In the genomic region with DNA sequence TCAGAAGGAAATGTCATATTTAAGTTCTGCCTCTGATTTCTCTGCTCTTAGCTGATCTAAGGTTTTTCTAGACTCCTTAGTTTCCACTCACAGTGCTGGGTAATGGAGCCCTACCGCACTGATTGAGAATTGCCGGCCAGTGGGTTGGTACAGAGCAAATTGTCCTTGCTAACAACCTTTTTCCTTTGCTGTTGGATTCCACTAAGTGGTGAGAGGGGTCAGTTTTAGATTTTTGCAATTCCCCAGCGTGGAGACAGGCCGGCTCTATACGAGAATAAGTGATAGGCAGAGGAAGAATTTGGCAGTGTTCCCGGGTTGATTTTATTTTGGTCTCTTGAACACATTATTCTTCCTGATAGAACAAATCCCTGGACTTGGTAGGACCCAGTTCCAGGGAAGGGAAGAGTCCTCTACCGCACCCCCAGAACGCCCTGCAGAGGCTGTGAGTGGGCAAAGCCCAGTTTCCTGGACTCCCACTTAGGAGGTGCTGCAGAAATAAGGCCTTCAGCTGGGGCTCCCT, we compare ENCODE assay signal across 8 cellular contexts. TPM values are rescaled to one million over a fixed set of nuclear protein-coding genes. Genes with fewer than 3 reads are reported as not detected.
DNase-seq lines count a peak whose midpoint lies in the region; ATAC-seq, FAIRE-seq and TF ChIP-seq lines count a peak whose summit lies in the region.

No MANE protein-coding gene starts in this region.

- H3K4me1 ChIP-seq in HepG2 (ENCODE audit: insufficient read depth, low read length): peaks cover 41% of the 10 kb centered on the region

- H3K79me2 ChIP-seq in HepG2 (ENCODE audit: insufficient read depth, low read length): peaks cover 2% of the 10 kb centered on the region

- TF ChIP-seq EP300 in HepG2 (IDR thresholded peaks at IDR 0.05; ENCODE audit: low read depth in 2 of 2, low read length in 2 of 2): no peak
- TF ChIP-seq EP300 in HepG2 (CRISPR knock-in tag; IDR thresholded peaks at IDR 0.05; ENCODE audit: borderline replicate concordance): no peak

- CTCF ChIA-PET in activated naive CD4-positive, alpha-beta T cell treated with anti-CD3 and anti-CD28 coated beads, Interleukin-2, amount 10 ng/mL, durations not matched to agents 7 days and 5 days (lab: Charles Lee): interaction anchor here (1.3 kb wide), 1 partner anchor 1301 kb away, joined by 3 read pairs; no protein-coding TSS in a partner anchor
- CTCF ChIA-PET in HepG2 (lab: Yijun Ruan, JAX; ENCODE audit: low intra/inter-chr PET ratio, low total read pairs): no interaction called here

- H3K27me3 Mint-ChIP-seq in activated naive CD4-positive, alpha-beta T cell treated with anti-CD3 and anti-CD28 coated beads, Interleukin-2, amount 10 ng/mL, durations not matched to agents 7 days and 5 days: peaks cover 66% of the 10 kb centered on the region
- peaks cover 40 to 67% of the 10 kb centered on the region in 2 donors for H3K27me3 Mint-ChIP-seq in effector memory CD8-positive, alpha-beta T cell

- H3K4me1 Mint-ChIP-seq in activated naive CD4-positive, alpha-beta T cell treated with anti-CD3 and anti-CD28 coated beads, Interleukin-2, amount 10 ng/mL, durations not matched to agents 7 days and 5 days: peaks cover 19% of the 10 kb centered on the region
- H3K4me1 Mint-ChIP-seq in effector memory CD8-positive, alpha-beta T cell (ENCODE audit: low read depth in 2 of 2): peaks cover 11 to 12% of the 10 kb centered on the region in 2 donors

- peaks cover 3 to 44% of the 10 kb centered on the region in 2 experiments; a peak in 4 of 5 replicates for H3K27me3 ChIP-seq in HepG2 (ENCODE audit: control insufficient read depth in 1 of 2, insufficient read depth in 2 of 2, low read length in 2 of 2)

- H3K9ac ChIP-seq in HepG2 (ENCODE audit: insufficient read depth, low read depth, low read length): no peak overlapping the region

- TF ChIP-seq POLR2A in HepG2 (IDR thresholded peaks at IDR 0.05; ENCODE audit: insufficient read depth in 1 of 2, low read depth in 2 of 2, low read length in 2 of 2): no peak

- H3K27ac Mint-ChIP-seq in activated naive CD4-positive, alpha-beta T cell treated with anti-CD3 and anti-CD28 coated beads, Interleukin-2, amount 10 ng/mL, durations not matched to agents 7 days and 5 days: no peak overlapping the region
- H3K27ac Mint-ChIP-seq in activated naive CD4-positive, alpha-beta T cell treated with anti-CD3 and anti-CD28 coated beads, Interleukin-2, amount 50 U/mL, for 72 hours: no peak overlapping the region
- no peak overlapping the region for H3K27ac Mint-ChIP-seq in effector memory CD8-positive, alpha-beta T cell

- peak overlapping the region; percentile 88 to 89 for H3K4me3 ChIP-seq in cardiac fibroblast (replicated peaks in 1 of 2; ENCODE audit: low read depth in 2 of 2, low read length in 2 of 2)
- peak overlapping the region; percentile 27 to 81 (median 66); a peak in 4 of 6 replicates for H3K4me3 ChIP-seq in HepG2 (replicated peaks in 1 of 3; ENCODE audit: insufficient read depth in 1 of 3, low read depth in 2 of 3, low read length in 3 of 3)

- no peak for ATAC-seq in activated naive CD4-positive, alpha-beta T cell treated with anti-CD3 and anti-CD28 coated beads, Interleukin-2, amount 50 U/mL, for 72 hours
- peak; percentile 12; the same call in 1 of the 3 replicates for ATAC-seq in HepG2
- no peak for ATAC-seq in effector memory CD8-positive, alpha-beta T cell (replicated peaks)

- H3K4me2 ChIP-seq in HepG2 (ENCODE audit: low read depth, low read length): peak overlapping the region; percentile 96

- H2AFZ ChIP-seq in HepG2 (ENCODE audit: low read length): no peak overlapping the region

- no TSS peak for BruUV-seq in HepG2 (replicated peaks; lab: Mats Ljungman, UMichigan)

- in situ Hi-C loops in HepG2 (cut with HindIII; ENCODE audit: extremely low pct_ligation_motif_present, low pct_unique_long_range_greater_than_20kb): loop anchor here (10.0 to 25.0 kb wide), 3 partner anchors 787 to 1300 kb away; no protein-coding TSS in a partner anchor
- in situ Hi-C loops in GM13976 (cut with MboI; ENCODE audit: low sequenced_read_pairs, unreplicated experiment): no loop called here

- WGBS in HepG2 (ENCODE audit: low lambda C conversion rate): 18% methylated on average over 7 of the region's 8 CpGs

- no peaks in the 10 kb centered on the region for H3K9me3 Mint-ChIP-seq in activated naive CD4-positive, alpha-beta T cell treated with anti-CD3 and anti-CD28 coated beads, Interleukin-2, amount 10 ng/mL, durations not matched to agents 7 days and 5 days
- no peaks in the 10 kb centered on the region for H3K9me3 Mint-ChIP-seq in activated naive CD4-positive, alpha-beta T cell treated with anti-CD3 and anti-CD28 coated beads, Interleukin-2, amount 50 U/mL, for 72 hours
- no peaks in the 10 kb centered on the region for H3K9me3 Mint-ChIP-seq in effector memory CD8-positive, alpha-beta T cell

- no peaks in the 10 kb centered on the region for H3K9me3 ChIP-seq in HepG2 (ENCODE audit: low read length)

- H3K27ac ChIP-seq in HepG2 (ENCODE audit: extremely low read length, insufficient read depth, low read length): no peak overlapping the region

- no peaks in the 10 kb centered on the region for H3K36me3 ChIP-seq in HepG2 (replicated peaks in 1 of 2; ENCODE audit: control insufficient read depth in 1 of 2, insufficient read depth in 2 of 2, low read length in 2 of 2)

- FAIRE-seq in HepG2 (lab: Jason Lieb, UNC) (no peak), urothelium cell line (lab: Jason Lieb, UNC) (no peak)

- no peaks in the 10 kb centered on the region for H3K36me3 Mint-ChIP-seq in activated naive CD4-positive, alpha-beta T cell treated with anti-CD3 and anti-CD28 coated beads, Interleukin-2, amount 10 ng/mL, durations not matched to agents 7 days and 5 days
- peaks cover 0 to 5% of the 10 kb centered on the region in 2 donors for H3K36me3 Mint-ChIP-seq in activated naive CD4-positive, alpha-beta T cell treated with anti-CD3 and anti-CD28 coated beads, Interleukin-2, amount 50 U/mL, for 72 hours
- H3K36me3 Mint-ChIP-seq in effector memory CD8-positive, alpha-beta T cell (ENCODE audit: insufficient read depth): no peaks in the 10 kb centered on the region

- TF ChIP-seq CTCF in cardiac fibroblast (IDR thresholded peaks at IDR 0.05; ENCODE audit: low read depth, low read length): peak; percentile 41
- no peak for TF ChIP-seq CTCF in HepG2 (CRISPR knock-in tag; IDR thresholded peaks at IDR 0.05)
- no peak for TF ChIP-seq CTCF in GM13976 (IDR thresholded peaks at IDR 0.05; ENCODE audit: borderline replicate concordance, control extremely low read depth, extremely low read depth, insufficient read depth, missing control alignments)

- H4K20me1 ChIP-seq in HepG2 (ENCODE audit: insufficient read depth, low read length): no peaks in the 10 kb centered on the region

- POLR2A ChIA-PET in HepG2 (lab: Yijun Ruan, JAX): no interaction called here

- DNase-seq in activated naive CD4-positive, alpha-beta T cell treated with anti-CD3 and anti-CD28 coated beads, Interleukin-2, amount 10 ng/mL, durations not matched to agents 7 days and 5 days: no peak
- DNase-seq in activated naive CD4-positive, alpha-beta T cell treated with anti-CD3 and anti-CD28 coated beads, Interleukin-2, amount 50 U/mL, for 72 hours (ENCODE audit: low spot score in 2 of 2): no peak
- DNase-seq in cardiac fibroblast (ENCODE audit: low read depth in 2 of 2) (peak; percentile 78 to 92), HepG2 (ENCODE audit: low spot score) (no peak), urothelium cell line (ENCODE audit: low spot score) (peak; percentile 18), cerebellum (ENCODE audit: low spot score) (no peak), GM13976 (ENCODE audit: low spot score) (no peak)
- no peak for DNase-seq in effector memory CD8-positive, alpha-beta T cell

- no peak for TF ChIP-seq RAD21 in HepG2 (CRISPR knock-in tag; IDR thresholded peaks at IDR 0.05)

- intact Hi-C loops in HepG2 (cut with micrococcal nuclease; ENCODE audit: unreplicated experiment): loop anchor here (10.0 kb wide), 2 partner anchors 737 to 957 kb away; no protein-coding TSS in a partner anchor

- peak overlapping the region; percentile 34 for H3K4me3 Mint-ChIP-seq in activated naive CD4-positive, alpha-beta T cell treated with anti-CD3 and anti-CD28 coated beads, Interleukin-2, amount 10 ng/mL, durations not matched to agents 7 days and 5 days
- peak overlapping the region in 1 of 2 donors; percentile 48 for H3K4me3 Mint-ChIP-seq in effector memory CD8-positive, alpha-beta T cell

TF ChIP-seq in HepG2, 621 proteins besides CTCF, POLR2A, EP300 and RAD21 (continues in another document):
- TF ChIP-seq JUNB (CRISPR knock-in tag; IDR thresholded peaks at IDR 0.05; ENCODE audit: borderline replicate concordance): no peak

RNA-seq across cellular contexts. Expression of a gene that starts 2.9 kb away (rescaled TPM):
- under 1 TPM; 0.21 to 0.30 TPM for total RNA-seq in activated naive CD4-positive, alpha-beta T cell treated with anti-CD3 and anti-CD28 coated beads, Interleukin-2, amount 50 U/mL, for 72 hours
- total RNA-seq in HepG2 (2016; rRNA removed; fragmentation: Illumina TruSeq; extraction: Trizol): 3.7 and 5.8 TPM in 2 replicates
- total RNA-seq in HepG2 (2016; cell fraction: cytosol; rRNA removed; fragmentation: Illumina TruSeq; extraction: Trizol; ENCODE audit: low read depth): 0.40 and 0.62 TPM in 2 replicates
- 2.3 and 7.2 TPM in 2 replicates for total RNA-seq in HepG2 (2016; cell fraction: insoluble cytoplasmic fraction; rRNA removed; fragmentation: Illumina TruSeq; extraction: Trizol)
- 1.4 and 1.5 TPM in 2 replicates for total RNA-seq in HepG2 (2016; cell fraction: membrane; rRNA removed; fragmentation: Illumina TruSeq; extraction: Trizol)
- total RNA-seq in HepG2 (2016; cell fraction: nucleus; rRNA removed; fragmentation: Illumina TruSeq; extraction: Trizol): 8.7 and 10.3 TPM in 2 replicates
- polyA plus RNA-seq in HepG2 (2011; rRNA removed): 5.3 and 5.8 TPM in 2 replicates
- 3.6 and 4.6 TPM in 2 replicates for polyA plus RNA-seq in HepG2 (2011; cell fraction: cytosol; rRNA removed)
- 7.4 and 8.5 TPM in 2 replicates for polyA plus RNA-seq in HepG2 (2011; cell fraction: nucleus; rRNA removed)
- 7.2 and 14.9 TPM in 2 replicates for polyA plus RNA-seq in HepG2 (2012)
- polyA plus RNA-seq in HepG2 (2016; cell fraction: cytosol; fragmentation: Illumina TruSeq; extraction: Trizol; ENCODE audit: low read depth): 0.29 and 0.38 TPM in 2 replicates
- polyA plus RNA-seq in HepG2 (2016; cell fraction: insoluble cytoplasmic fraction; fragmentation: Illumina TruSeq; extraction: Trizol; ENCODE audit: low read depth): 2.2 and 2.4 TPM in 2 replicates
- 0.31 and 0.57 TPM in 2 replicates for polyA plus RNA-seq in HepG2 (2016; cell fraction: membrane; fragmentation: Illumina TruSeq; extraction: Trizol; ENCODE audit: low read depth)
- 6.3 and 7.6 TPM in 2 replicates for polyA plus RNA-seq in HepG2 (2016; cell fraction: nucleus; fragmentation: Illumina TruSeq; extraction: Trizol; ENCODE audit: insufficient read depth, low read depth)
- 10.2 and 16.5 TPM in 2 replicates for polyA minus RNA-seq in HepG2 (2011; rRNA and poly(A)+ RNA removed; ENCODE audit: low replicate concordance)
- polyA minus RNA-seq in HepG2 (2011; cell fraction: cytosol; rRNA and poly(A)+ RNA removed): 12.9 and 14.9 TPM in 2 replicates
- polyA minus RNA-seq in HepG2 (2011; cell fraction: nucleus; rRNA and poly(A)+ RNA removed): 20.0 and 24.4 TPM in 2 replicates
- 35.0 TPM for total RNA-seq in cerebellum

Comparison
In these comparisons a context has a peak if more than half of its experiments do, and no peak if none do; other contexts are left out.
1. DNase-seq: peak in cardiac fibroblast (2 of 2) and urothelium cell line (single experiment); none in activated naive CD4-positive, alpha-beta T cell treated with anti-CD3 and anti-CD28 coated beads, Interleukin-2, amount 10 ng/mL, durations not matched to agents 7 days and 5 days (single experiment), activated naive CD4-positive, alpha-beta T cell treated with anti-CD3 and anti-CD28 coated beads, Interleukin-2, amount 50 U/mL, for 72 hours (0 of 2), HepG2 (single experiment), effector memory CD8-positive, alpha-beta T cell (0 of 3), cerebellum (single experiment) and GM13976 (single experiment).